8 cellular contexts compared by ENCODE assay signal in the genomic region with DNA sequence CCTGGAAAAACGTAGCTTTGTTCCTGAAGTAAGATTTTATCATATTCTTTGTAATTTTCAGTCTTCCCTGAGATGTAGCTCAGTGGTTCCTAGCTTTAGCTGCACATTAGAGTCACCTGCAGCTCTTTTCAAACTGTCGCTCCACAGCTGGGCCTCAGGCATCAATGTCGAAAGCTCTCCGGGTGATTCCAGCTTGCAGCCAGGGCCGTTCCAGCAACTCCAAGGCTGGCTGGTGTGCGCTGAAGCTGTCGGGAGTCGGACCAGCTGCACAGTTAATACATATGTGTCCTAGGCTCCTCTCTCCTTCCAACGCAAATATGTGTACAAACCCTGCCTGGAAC. TPM values are rescaled to one million over a fixed set of nuclear protein-coding genes. Genes with fewer than 3 reads are reported as not detected.
A peak's percentile ranks its signal among the peaks of the same experiment; 100 is the strongest.
DNase-seq lines count a peak whose midpoint lies in the region; ATAC-seq, FAIRE-seq and TF ChIP-seq lines count a peak whose summit lies in the region.

No MANE protein-coding gene starts in this region.

- peak overlapping the region; percentile 97 for H3K4me2 ChIP-seq in neural progenitor cell

- DNase-seq in heart right ventricle (no peak), Right ventricle myocardium inferior (ENCODE audit: missing footprints) (no peak), neural progenitor cell (ENCODE audit: low spot score) (no peak), erythroblast (lab: John Stamatoyannopoulos, UW) (no peak), activated gamma-delta T cell treated with Interleukin-2 at 50 U/mL for 16 hours (no peak), frontal cortex (ENCODE audit: low spot score in 2 of 2) (no peak)
- DNase-seq in Jurkat, Clone E6-1 (ENCODE audit: low read depth, low spot score): no peak

- H3K9me3 ChIP-seq in heart right ventricle: no peaks in the 10 kb centered on the region
- H3K9me3 ChIP-seq in neural progenitor cell (ENCODE audit: low read depth): no peaks in the 10 kb centered on the region

- TF ChIP-seq CTCF in heart right ventricle (IDR thresholded peaks at IDR 0.05) (no peak), neural progenitor cell (IDR thresholded peaks at IDR 0.05) (no peak)

- intact Hi-C loops in heart right ventricle (cut with DNase I): loop anchor here in 2 of 10 donors (2.0 to 5.0 kb wide), 2 partner anchors 42 kb away; partner anchors contain the start of gene ZNF892 (in 2 of the 2)
- intact Hi-C loops in Right ventricle myocardium inferior (cut with DNase I): loop anchor here (2.0 to 5.0 kb wide), 3 partner anchors 42 to 237 kb away; partner anchors contain the start of genes FAHD2A, MRPS5 and ZNF892
- intact Hi-C loops in dendritic cell treated with granulocyte-macrophage colony-stimulating factor and Interleukin-4, amounts not matched to agents 40 ng/mL and 50 ng/mL, for 4 days (cut with micrococcal nuclease): loop anchor here (1.0 kb wide), 2 partner anchors 42 to 43 kb away; partner anchors contain the start of gene ZNF892

- H3K9ac ChIP-seq in neural progenitor cell: peak overlapping the region; percentile 82

- no peaks in the 10 kb centered on the region for H3K27me3 Mint-ChIP-seq in dendritic cell treated with granulocyte-macrophage colony-stimulating factor and Interleukin-4, amounts not matched to agents 40 ng/mL and 50 ng/mL, for 4 days
- H3K27me3 Mint-ChIP-seq in neural progenitor cell (ENCODE audit: insufficient read depth, low read depth): peaks cover 7% of the 10 kb centered on the region

- peaks cover 29% of the 10 kb centered on the region for H3K79me2 ChIP-seq in neural progenitor cell (ENCODE audit: low read depth)

- H3K9me3 Mint-ChIP-seq in dendritic cell treated with granulocyte-macrophage colony-stimulating factor and Interleukin-4, amounts not matched to agents 40 ng/mL and 50 ng/mL, for 4 days: no peaks in the 10 kb centered on the region
- H3K9me3 Mint-ChIP-seq in neural progenitor cell: peaks cover 3% of the 10 kb centered on the region

- no peak for FAIRE-seq in frontal cortex (lab: Jason Lieb, UNC)

- H3K27ac Mint-ChIP-seq in dendritic cell treated with granulocyte-macrophage colony-stimulating factor and Interleukin-4, amounts not matched to agents 40 ng/mL and 50 ng/mL, for 4 days: peak overlapping the region; percentile 92
- peak overlapping the region; percentile 86 for H3K27ac Mint-ChIP-seq in neural progenitor cell

- peaks cover 24% of the 10 kb centered on the region for H3K4me1 Mint-ChIP-seq in dendritic cell treated with granulocyte-macrophage colony-stimulating factor and Interleukin-4, amounts not matched to agents 40 ng/mL and 50 ng/mL, for 4 days (ENCODE audit: low read depth)
- H3K4me1 Mint-ChIP-seq in neural progenitor cell: peaks cover 29% of the 10 kb centered on the region

- 1 to 2% methylated on average over 9 of the region's 9 CpGs for WGBS in heart right ventricle, 2 donors

- H3K36me3 ChIP-seq in heart right ventricle (no peaks in the 10 kb centered on the region), neural progenitor cell (no peaks in the 10 kb centered on the region)

- H3K4me3 ChIP-seq in heart right ventricle: peak overlapping the region; percentile 59 to 93 (median 76)
- H3K4me3 ChIP-seq in Jurkat, Clone E6-1 (ENCODE audit: low read length): peak overlapping the region; percentile 81
- peak overlapping the region; percentile 85 for H3K4me3 ChIP-seq in neural progenitor cell

- peak in 5 of 8 donors; percentile 4 to 50 (median 32) for ATAC-seq in heart right ventricle
- no peak for ATAC-seq in Right ventricle myocardium inferior

- H2AFZ ChIP-seq in neural progenitor cell (replicated peaks): peak overlapping the region; percentile 99

- H3K4me1 ChIP-seq in heart right ventricle: peaks cover 4 to 29% (median 22%) of the 10 kb centered on the region in 9 donors
- peaks cover 13% of the 10 kb centered on the region for H3K4me1 ChIP-seq in neural progenitor cell

- peaks cover 17% of the 10 kb centered on the region for H3K36me3 Mint-ChIP-seq in dendritic cell treated with granulocyte-macrophage colony-stimulating factor and Interleukin-4, amounts not matched to agents 40 ng/mL and 50 ng/mL, for 4 days (ENCODE audit: low read depth)
- peaks cover 8% of the 10 kb centered on the region for H3K36me3 Mint-ChIP-seq in neural progenitor cell

- TF ChIP-seq POLR2A in erythroblast (IDR thresholded peaks at IDR 0.05; ENCODE audit: low read length): no peak

- H3K27ac ChIP-seq in heart right ventricle: peak overlapping the region; percentile 57 to 97 (median 94)
- H3K27ac ChIP-seq in neural progenitor cell: peak overlapping the region; percentile 64

- peaks cover 6% of the 10 kb centered on the region for H3F3A ChIP-seq in neural progenitor cell (ENCODE audit: low read depth)

- no peaks in the 10 kb centered on the region for H4K20me1 ChIP-seq in neural progenitor cell (ENCODE audit: low read depth)

- H3K27me3 ChIP-seq in heart right ventricle (no peaks in the 10 kb centered on the region), neural progenitor cell (peaks cover 5% of the 10 kb centered on the region)

- peak overlapping the region; percentile 97 for H3K4me3 Mint-ChIP-seq in dendritic cell treated with granulocyte-macrophage colony-stimulating factor and Interleukin-4, amounts not matched to agents 40 ng/mL and 50 ng/mL, for 4 days
- H3K4me3 Mint-ChIP-seq in neural progenitor cell: peak overlapping the region; percentile 99

RNA-seq across cellular contexts. Expression of gene ZNF2, which starts 0.6 kb away (rescaled TPM):
- 1 to 10 TPM; 2.6 to 4.8 (median 3.5) TPM for total RNA-seq in heart right ventricle
- 1 to 10 TPM; 1.4 to 1.5 TPM for polyA plus RNA-seq in heart right ventricle
- 4.3 TPM for total RNA-seq in Right ventricle myocardium inferior
- polyA plus RNA-seq in Jurkat, Clone E6-1 (2012; ENCODE audit: insufficient read depth, insufficient read length): 4.6 TPM
- total RNA-seq in neural progenitor cell (ENCODE audit: low replicate concordance): 5.1 and 5.2 TPM in 2 replicates
- 11.4 TPM for total RNA-seq in frontal cortex

RNA-seq across cellular contexts. Expression of gene ZNF514, which starts 5.4 kb away (rescaled TPM):
- total RNA-seq in heart right ventricle (10 to 100 TPM in 8 of 10 donors, 1 to 10 TPM in 2; 9.9 to 17.2 (median 12.4) TPM), Right ventricle myocardium inferior (15.3 TPM), neural progenitor cell (ENCODE audit: low replicate concordance) (24.0 and 28.7 TPM in 2 replicates), frontal cortex (24.5 TPM)
- polyA plus RNA-seq in heart right ventricle: 10 to 100 TPM in 1 of 2 donors, 1 to 10 TPM in 1; 4.9 to 16.4 TPM
- 9.4 TPM for polyA plus RNA-seq in Jurkat, Clone E6-1 (2012; ENCODE audit: insufficient read depth, insufficient read length)

RNA-seq across cellular contexts. Expression of gene ZNF892, which starts 42.3 kb away (rescaled TPM):
- total RNA-seq in heart right ventricle (1 to 10 TPM; 1.9 to 4.4 (median 3.0) TPM), Right ventricle myocardium inferior (2.5 TPM), neural progenitor cell (ENCODE audit: low replicate concordance) (15.4 and 20.6 TPM in 2 replicates), frontal cortex (29.8 TPM)
- polyA plus RNA-seq in heart right ventricle: 1 to 10 TPM in 1 of 2 donors, under 1 TPM in 1; 0.26 to 1.3 TPM
- not detected for polyA plus RNA-seq in Jurkat, Clone E6-1 (2012; ENCODE audit: insufficient read depth, insufficient read length)

RNA-seq across cellular contexts. Expression of gene MRPS5, which starts 43.4 kb away (rescaled TPM):
- 10 to 100 TPM; 50.6 to 85.7 (median 61.5) TPM for total RNA-seq in heart right ventricle
- 100 to 1,000 TPM; 105 to 144 TPM for polyA plus RNA-seq in heart right ventricle
- total RNA-seq in Right ventricle myocardium inferior: 77.2 TPM
- 113 TPM for polyA plus RNA-seq in Jurkat, Clone E6-1 (2012; ENCODE audit: insufficient read depth, insufficient read length)
- total RNA-seq in neural progenitor cell (ENCODE audit: low replicate concordance): 56.2 and 75.2 TPM in 2 replicates
- total RNA-seq in frontal cortex: 40.8 TPM
